In the genomic region with DNA sequence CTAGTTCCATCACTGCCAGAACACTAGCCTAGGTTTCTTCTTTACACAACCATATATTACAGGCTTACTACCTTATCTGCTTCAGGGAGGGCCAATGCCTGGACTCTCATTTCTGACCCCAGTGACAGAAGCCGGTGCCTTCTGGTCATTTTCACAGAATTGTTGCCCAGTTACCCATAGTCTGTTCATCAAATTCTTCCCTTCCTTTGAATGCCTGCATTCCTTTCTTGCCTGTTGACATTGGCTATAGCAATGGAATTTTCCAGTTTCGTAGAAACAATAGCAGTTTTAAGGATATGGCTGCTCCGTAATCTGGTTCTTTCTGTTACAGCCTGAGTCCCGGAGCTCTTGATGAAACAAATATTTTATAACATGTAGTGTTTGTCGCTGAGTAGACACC, we compare ENCODE assay signal across 30 cellular contexts. TPM values are rescaled to one million over a fixed set of nuclear protein-coding genes. Genes with fewer than 3 reads are reported as not detected.
DNase-seq lines count a peak whose midpoint lies in the region; ATAC-seq and TF ChIP-seq lines count a peak whose summit lies in the region.
"Had no signal": no experiment of that assay in that cellular context is flagged by ENCODE, and none has a peak within 500 bp of the region (broad histone marks: within the 10 kb centered on the region; RNA-seq: fewer than 3 reads in every experiment).

No MANE protein-coding gene starts in this region.

- no peak overlapping the region for H3K4me3 Mint-ChIP-seq in Caco-2 (ENCODE audit: unreplicated experiment)
- peak overlapping the region; percentile 15 for H3K4me3 Mint-ChIP-seq in osteocyte (ENCODE audit: unreplicated experiment)
- H3K4me3 Mint-ChIP-seq: activated CD4-positive, alpha-beta T cell treated with anti-CD3 and anti-CD28 coated beads, Interleukin-2, amount 10 ng/mL, durations not matched to agents 24 days and 14 days; activated T-cell treated with anti-CD3 and anti-CD28 coated beads, Interleukin-2, amount 50 U/mL, for 4 hours; IgD-negative memory B cell; neural crest cell; T-helper 17 cell had no signal

- peak in 1 of 2 experiments; percentile 27 for DNase-seq in Caco-2
- peak; percentile 74 for DNase-seq in astrocyte of the hippocampus (ENCODE audit: low read depth, low spot score)
- DNase-seq in fibroblast of gingiva (ENCODE audit: low read depth): peak; percentile 22
- no peak for DNase-seq in osteocyte (ENCODE audit: extremely low spot score, unreplicated experiment)
- no peak for DNase-seq in iPS-NIHi11 (ENCODE audit: low spot score)
- no peak for DNase-seq in transverse colon
- DNase-seq in HAP-1 (ENCODE audit: low spot score in 2 of 2): no peak
- DNase-seq: ACHN; activated CD4-positive, alpha-beta T cell treated with anti-CD3 and anti-CD28 coated beads, Interleukin-2, amount 10 ng/mL, durations not matched to agents 24 days and 14 days; activated naive CD4-positive, alpha-beta T cell; activated T-cell treated with anti-CD3 and anti-CD28 coated beads, Interleukin-2, amount 50 U/mL, for 4 hours; amniotic stem cell; C1 segment of cervical spinal cord; central memory CD4-positive, alpha-beta T cell; EL; islet precursor cell; NCI-H1105; NCI-H1930; NCI-H226; psoas muscle; RPMI8226; small intestine; stimulated activated CD4-positive, alpha-beta T cell treated with anti-CD3 and anti-CD28 coated beads, Interleukin-2, amount 100 ng/mL, for 24 hours; T-helper 17 cell; uterus; WERI-Rb-1 had no signal

- no peak for TF ChIP-seq EP300 in transverse colon (IDR thresholded peaks at IDR 0.05; ENCODE audit: low read depth)

- 79 to 80% methylated on average over 1 to 5 of the region's 5 CpGs for WGBS in transverse colon (ENCODE audit: low coverage in 1 of 2), 2 donors

- no peak overlapping the region for H3K4me3 ChIP-seq in Caco-2 (ENCODE audit: low read depth, low read length)
- no peak overlapping the region for H3K4me3 ChIP-seq in transverse colon
- H3K4me3 ChIP-seq in HAP-1: no peak overlapping the region
- H3K4me3 ChIP-seq: psoas muscle, uterus had no signal

- H3K27ac Mint-ChIP-seq in Caco-2 (ENCODE audit: unreplicated experiment) (peak overlapping the region; percentile 42), osteocyte (ENCODE audit: unreplicated experiment) (peak overlapping the region; percentile 74)
- H3K27ac Mint-ChIP-seq: activated CD4-positive, alpha-beta T cell treated with anti-CD3 and anti-CD28 coated beads, Interleukin-2, amount 10 ng/mL, durations not matched to agents 24 days and 14 days; IgD-negative memory B cell; T-helper 17 cell had no signal

- H3K36me3 ChIP-seq in Caco-2 (ENCODE audit: control insufficient read depth, insufficient read depth, low read length): no peaks in the 10 kb centered on the region
- no peaks in the 10 kb centered on the region for H3K36me3 ChIP-seq in transverse colon
- H3K36me3 ChIP-seq in HAP-1 (replicated peaks): no peaks in the 10 kb centered on the region
- H3K36me3 ChIP-seq: uterus, WERI-Rb-1 had no signal

- no TSS peak for BruUV-seq in Caco-2 (replicated peaks; lab: Mats Ljungman, UMichigan)

- POLR2A ChIA-PET in Caco-2 (lab: Charles Lee): no interaction called here

- TF ChIP-seq CTCF in Caco-2 (IDR thresholded peaks at IDR 0.05; ENCODE audit: insufficient read depth in 1 of 2, low read depth in 1 of 2, low read length in 1 of 2, severe bottlenecking in 1 of 2, unreplicated experiment in 1 of 2) (no peak), osteocyte (IDR thresholded peaks at IDR 0.05) (no peak), transverse colon (IDR thresholded peaks at IDR 0.05) (no peak)

- H3K4me1 ChIP-seq in Caco-2 (peaks cover 10% of the 10 kb centered on the region), transverse colon (peaks cover 0 to 9% (median 0%) of the 10 kb centered on the region in 4 donors), HAP-1 (peaks cover 7% of the 10 kb centered on the region)
- H3K4me1 ChIP-seq: psoas muscle, uterus had no signal

- CTCF ChIA-PET in Caco-2 (lab: Charles Lee): no interaction called here

- H3K4me1 Mint-ChIP-seq in Caco-2 (ENCODE audit: low read depth, unreplicated experiment) (peaks cover 18% of the 10 kb centered on the region), osteocyte (ENCODE audit: unreplicated experiment) (peaks cover 24% of the 10 kb centered on the region)

- H3K27me3 Mint-ChIP-seq in Caco-2 (ENCODE audit: insufficient read depth, unreplicated experiment) (no peaks in the 10 kb centered on the region), osteocyte (ENCODE audit: unreplicated experiment) (no peaks in the 10 kb centered on the region)
- H3K27me3 Mint-ChIP-seq: activated CD4-positive, alpha-beta T cell treated with anti-CD3 and anti-CD28 coated beads, Interleukin-2, amount 10 ng/mL, durations not matched to agents 24 days and 14 days; IgD-negative memory B cell; T-helper 17 cell had no signal

- H3K36me3 Mint-ChIP-seq in Caco-2 (ENCODE audit: insufficient read depth, unreplicated experiment) (no peaks in the 10 kb centered on the region), osteocyte (ENCODE audit: unreplicated experiment) (no peaks in the 10 kb centered on the region)

- no peak for TF ChIP-seq POLR2A in transverse colon (IDR thresholded peaks at IDR 0.05)

- in situ Hi-C loops in transverse colon (cut with MboI; ENCODE audit: low pct_ligation_motif_present in 1 of 4, low pct_unique_long_range_greater_than_20kb in 1 of 4, low sequenced_read_pairs in 3 of 4) (loop anchor here in 1 of 4 donors (25.0 kb wide), 1 partner anchor 197 kb away; the partner anchor contains the start of gene LBH), HAP-1 (cut with MboI; ENCODE audit: low sequenced_read_pairs) (no loop called here)

- no peak for ATAC-seq in GM18861 (IDR thresholded peaks at IDR 0.05; ENCODE audit: unreplicated experiment)
- ATAC-seq: activated T-cell treated with anti-CD3 and anti-CD28 coated beads, Interleukin-2, amount 50 U/mL, for 4 hours; psoas muscle; T-helper 17 cell had no signal

- H3K27me3 ChIP-seq in Caco-2 (replicated peaks; ENCODE audit: control insufficient read depth, insufficient read depth, low read length): no peaks in the 10 kb centered on the region
- H3K27me3 ChIP-seq in transverse colon: no peaks in the 10 kb centered on the region
- H3K27me3 ChIP-seq in HAP-1 (ENCODE audit: low read depth): no peaks in the 10 kb centered on the region
- H3K27me3 ChIP-seq: uterus had no signal

- H3K9me3 Mint-ChIP-seq in Caco-2 (ENCODE audit: unreplicated experiment): no peaks in the 10 kb centered on the region
- no peaks in the 10 kb centered on the region for H3K9me3 Mint-ChIP-seq in osteocyte (ENCODE audit: unreplicated experiment)
- H3K9me3 Mint-ChIP-seq: activated CD4-positive, alpha-beta T cell treated with anti-CD3 and anti-CD28 coated beads, Interleukin-2, amount 10 ng/mL, durations not matched to agents 24 days and 14 days; activated T-cell treated with anti-CD3 and anti-CD28 coated beads, Interleukin-2, amount 50 U/mL, for 4 hours; IgD-negative memory B cell; neural crest cell had no signal

- H3K27ac ChIP-seq in transverse colon: no peak overlapping the region
- H3K27ac ChIP-seq: epithelial cell of prostate, psoas muscle, uterus, WERI-Rb-1 had no signal

- intact Hi-C loops in Caco-2 (cut with micrococcal nuclease; ENCODE audit: unreplicated experiment): no loop called here
- intact Hi-C loops in transverse colon (cut with DNase I; ENCODE audit: low total_unique reads): no loop called here

- H3K9me3 ChIP-seq in Caco-2 (no peaks in the 10 kb centered on the region), transverse colon (no peaks in the 10 kb centered on the region), HAP-1 (no peaks in the 10 kb centered on the region)
- H3K9me3 ChIP-seq: psoas muscle, uterus had no signal

RNA-seq across cellular contexts. Expression of gene LCLAT1, which starts 13.1 kb away (rescaled TPM):
- total RNA-seq in Caco-2 (2022): 52.2 and 55.8 TPM in 2 replicates
- 13.6 and 18.2 TPM in 2 replicates for total RNA-seq in osteocyte
- total RNA-seq in transverse colon: 10 to 100 TPM; 10.9 to 26.5 (median 16.6) TPM

Comparison
In these comparisons a context has a peak if more than half of its experiments do, and no peak if none do; other contexts are left out.
1. DNase-seq: peak in astrocyte of the hippocampus (single experiment) and fibroblast of gingiva (single experiment); none in osteocyte (single experiment), iPS-NIHi11 (single experiment), transverse colon (single experiment) and HAP-1 (0 of 2).